In genomic region chr2:67625178-67625577, GRCh38 we compare ENCODE assay signal across 28 cellular contexts.
DNase-seq lines count a peak whose midpoint lies in the region; ATAC-seq and TF ChIP-seq lines count a peak whose summit lies in the region.
"Had no signal": no experiment of that assay in that cellular context is flagged by ENCODE, and none has a peak within 500 bp of the region (broad histone marks: within the 10 kb centered on the region; RNA-seq: fewer than 3 reads in every experiment).

No MANE protein-coding gene starts in this region.

- no peak overlapping the region for H4K8ac ChIP-seq in mesendoderm (ENCODE audit: low read depth, low read length)

- H3K79me1 ChIP-seq in mesendoderm (ENCODE audit: low read length), result no peaks in the 10 kb centered on the region

- H3K4me3 ChIP-seq in adipocyte (ENCODE audit: low read length) (peak overlapping the region; percentile 47), neural progenitor cell (no peak overlapping the region), transverse colon (no peak overlapping the region), mesendoderm (ENCODE audit: low read length) (no peak overlapping the region)
- H3K4me3 ChIP-seq: esophagus squamous epithelium, right lobe of liver, thoracic aorta had no signal

- no peak overlapping the region for H3K18ac ChIP-seq in mesendoderm (ENCODE audit: low read length)

- no peak overlapping the region for H2BK120ac ChIP-seq in mesendoderm (ENCODE audit: low read depth, low read length)

- H3K9ac ChIP-seq in adipocyte (ENCODE audit: low read length) (peak overlapping the region; percentile 22), neural progenitor cell (no peak overlapping the region), mesendoderm (ENCODE audit: low read length) (no peak overlapping the region)

- no peak overlapping the region for H2AK5ac ChIP-seq in mesendoderm (ENCODE audit: low read length)

- peaks cover 29% of the 10 kb centered on the region for H3K4me1 Mint-ChIP-seq in HFFc6 (ENCODE audit: low read depth)
- peaks cover 15% of the 10 kb centered on the region for H3K4me1 Mint-ChIP-seq in neural progenitor cell
- H3K4me1 Mint-ChIP-seq in CD14-positive monocyte, result peaks cover 6% of the 10 kb centered on the region
- H3K4me1 Mint-ChIP-seq in activated T-cell treated with anti-CD3 and anti-CD28 coated beads, Interleukin-2, amount 50 U/mL, for 4 hours (ENCODE audit: low read depth), result no peaks in the 10 kb centered on the region
- H3K4me1 Mint-ChIP-seq: activated B cell treated with CpG ODN at 0.5 μM for 24 hours had no signal

- DNase-seq in HFFc6 (no peak), adipocyte (ENCODE audit: low read depth) (peak; percentile 71), fibroblast of peridontal ligament (ENCODE audit: extremely low read depth) (peak; percentile 28), neural progenitor cell (ENCODE audit: low spot score) (no peak), transverse colon (no peak), CD14-positive monocyte (ENCODE audit: low spot score) (no peak), mesendoderm (no peak)
- no peak for DNase-seq in activated T-cell treated with anti-CD3 and anti-CD28 coated beads, Interleukin-2, amount 50 U/mL, for 4 hours
- DNase-seq: activated B cell treated with CpG ODN at 0.5 μM for 24 hours; activated CD4-positive, alpha-beta T cell treated with anti-CD3 and anti-CD28 coated beads, Interleukin-2, amount 50 U/mL, for 48 hours; activated CD8-positive, alpha-beta memory T cell treated with anti-CD3 and anti-CD28 coated beads, Interleukin-2, amount 50 U/mL, for 48 hours; aorta; central memory CD4-positive, alpha-beta T cell; DND-41; esophagus squamous epithelium; KG1; NCI-H1436; NCI-H2107; NCI-H446; NCI-H82; right lobe of liver; stimulated activated naive CD8-positive, alpha-beta T cell treated with anti-CD3 and anti-CD28 coated beads, Interleukin-15, Interleukin-2, amounts not matched to agents 100 U/mL and 50 U/mL, for 24 hours had no signal

- H3K27me3 Mint-ChIP-seq in HFFc6 (ENCODE audit: insufficient read depth) (no peaks in the 10 kb centered on the region), neural progenitor cell (ENCODE audit: insufficient read depth, low read depth) (no peaks in the 10 kb centered on the region), CD14-positive monocyte (ENCODE audit: low read depth in 3 of 3) (no peaks in the 10 kb centered on the region)
- H3K27me3 Mint-ChIP-seq in activated T-cell treated with anti-CD3 and anti-CD28 coated beads, Interleukin-2, amount 50 U/mL, for 4 hours (ENCODE audit: low read depth), result no peaks in the 10 kb centered on the region
- H3K27me3 Mint-ChIP-seq: activated B cell treated with CpG ODN at 0.5 μM for 24 hours; dendritic cell treated with granulocyte-macrophage colony-stimulating factor and Interleukin-4, amounts not matched to agents 40 ng/mL and 50 ng/mL, for 4 days had no signal

- H3K4me3 Mint-ChIP-seq in HFFc6 (peak overlapping the region; percentile 3; the same call in 1 of the 2 replicates), neural progenitor cell (no peak overlapping the region), CD14-positive monocyte (no peak overlapping the region)
- H3K4me3 Mint-ChIP-seq in activated T-cell treated with anti-CD3 and anti-CD28 coated beads, Interleukin-2, amount 50 U/mL, for 4 hours, result no peak overlapping the region
- H3K4me3 Mint-ChIP-seq: activated B cell treated with CpG ODN at 0.5 μM for 24 hours; dendritic cell treated with granulocyte-macrophage colony-stimulating factor and Interleukin-4, amounts not matched to agents 40 ng/mL and 50 ng/mL, for 4 days had no signal

- no peak overlapping the region for H2BK15ac ChIP-seq in mesendoderm (replicated peaks; ENCODE audit: low read depth)

- peaks cover 28% of the 10 kb centered on the region for H3K4me1 ChIP-seq in adipocyte (ENCODE audit: control insufficient read depth, insufficient read depth, low read length)
- H3K4me1 ChIP-seq in neural progenitor cell, result peaks cover 20% of the 10 kb centered on the region
- no peaks in the 10 kb centered on the region for H3K4me1 ChIP-seq in transverse colon
- no peaks in the 10 kb centered on the region for H3K4me1 ChIP-seq in mesendoderm (ENCODE audit: control insufficient read depth, low read depth, low read length)
- H3K4me1 ChIP-seq: esophagus squamous epithelium, right lobe of liver had no signal

- H3K27ac ChIP-seq in neural progenitor cell, result no peak overlapping the region
- H3K27ac ChIP-seq in transverse colon, result no peak overlapping the region
- no peak overlapping the region for H3K27ac ChIP-seq in mesendoderm (ENCODE audit: low read depth, low read length)
- H3K27ac ChIP-seq: C4-2B, neutrophil, right lobe of liver, thoracic aorta had no signal

- TF ChIP-seq CTCF in HFFc6 (IDR thresholded peaks at IDR 0.05) (no peak), neural progenitor cell (IDR thresholded peaks at IDR 0.05) (no peak), transverse colon (IDR thresholded peaks at IDR 0.05) (no peak), CD14-positive monocyte (IDR thresholded peaks at IDR 0.05) (no peak)

- peak overlapping the region; percentile 72 for H3K27ac Mint-ChIP-seq in HFFc6
- no peak overlapping the region for H3K27ac Mint-ChIP-seq in neural progenitor cell
- no peak overlapping the region for H3K27ac Mint-ChIP-seq in CD14-positive monocyte
- H3K27ac Mint-ChIP-seq: activated B cell treated with CpG ODN at 0.5 μM for 24 hours; activated naive CD4-positive, alpha-beta T cell treated with anti-CD3 and anti-CD28 coated beads, Interleukin-2, amount 50 U/mL, for 72 hours; dendritic cell treated with granulocyte-macrophage colony-stimulating factor and Interleukin-4, amounts not matched to agents 40 ng/mL and 50 ng/mL, for 4 days had no signal

- peak overlapping the region; percentile 8 for H3K4me2 ChIP-seq in neural progenitor cell
- H3K4me2 ChIP-seq in mesendoderm (ENCODE audit: low read length), result no peak overlapping the region

- H3K79me2 ChIP-seq in neural progenitor cell (ENCODE audit: low read depth) (no peaks in the 10 kb centered on the region), mesendoderm (ENCODE audit: control insufficient read depth, insufficient read depth, low read length) (no peaks in the 10 kb centered on the region)

- intact Hi-C loops in transverse colon (cut with DNase I; ENCODE audit: low total_unique reads) (no loop called here), CD14-positive monocyte (cut with micrococcal nuclease) (no loop called here)

- H3K23ac ChIP-seq in mesendoderm (ENCODE audit: low read length), result no peak overlapping the region

- H3K56ac ChIP-seq in mesendoderm (ENCODE audit: low read length), result no peak overlapping the region

- H3K36me3 Mint-ChIP-seq in HFFc6 (ENCODE audit: low read depth), result peaks cover 5% of the 10 kb centered on the region; the same call in 1 of the 2 replicates
- no peaks in the 10 kb centered on the region for H3K36me3 Mint-ChIP-seq in neural progenitor cell
- H3K36me3 Mint-ChIP-seq in CD14-positive monocyte, result no peaks in the 10 kb centered on the region
- H3K36me3 Mint-ChIP-seq in activated T-cell treated with anti-CD3 and anti-CD28 coated beads, Interleukin-2, amount 50 U/mL, for 4 hours (ENCODE audit: insufficient read depth), result no peaks in the 10 kb centered on the region
- H3K36me3 Mint-ChIP-seq: activated naive CD4-positive, alpha-beta T cell treated with anti-CD3 and anti-CD28 coated beads, Interleukin-2, amount 50 U/mL, for 72 hours had no signal

- H3K36me3 ChIP-seq in adipocyte (ENCODE audit: control insufficient read depth, insufficient read depth, low read length, severe bottlenecking) (no peaks in the 10 kb centered on the region), neural progenitor cell (no peaks in the 10 kb centered on the region), transverse colon (no peaks in the 10 kb centered on the region), mesendoderm (ENCODE audit: control insufficient read depth, insufficient read depth, low read length) (no peaks in the 10 kb centered on the region)
- H3K36me3 ChIP-seq: esophagus squamous epithelium, neutrophil, right lobe of liver, thoracic aorta had no signal

- H3K9me3 Mint-ChIP-seq in HFFc6, result no peaks in the 10 kb centered on the region
- H3K9me3 Mint-ChIP-seq in neural progenitor cell, result no peaks in the 10 kb centered on the region
- H3K9me3 Mint-ChIP-seq in CD14-positive monocyte, result peaks cover 0 to 4% (median 0%) of the 10 kb centered on the region in 7 donors
- no peaks in the 10 kb centered on the region for H3K9me3 Mint-ChIP-seq in activated T-cell treated with anti-CD3 and anti-CD28 coated beads, Interleukin-2, amount 50 U/mL, for 4 hours
- H3K9me3 Mint-ChIP-seq: dendritic cell treated with granulocyte-macrophage colony-stimulating factor and Interleukin-4, amounts not matched to agents 40 ng/mL and 50 ng/mL, for 4 days had no signal

- no peak for ATAC-seq in activated T-cell treated with anti-CD3 and anti-CD28 coated beads, Interleukin-2, amount 50 U/mL, for 4 hours
- ATAC-seq: activated naive CD4-positive, alpha-beta T cell treated with anti-CD3 and anti-CD28 coated beads, Interleukin-2, amount 50 U/mL, for 72 hours; HCT116; stimulated activated naive CD8-positive, alpha-beta T cell treated with anti-CD3 and anti-CD28 coated beads, Interleukin-15, Interleukin-2, amounts not matched to agents 100 U/mL and 50 U/mL, for 24 hours had no signal

- H3K9me3 ChIP-seq in adipocyte (ENCODE audit: control insufficient read depth, low read length) (no peaks in the 10 kb centered on the region), neural progenitor cell (ENCODE audit: low read depth) (no peaks in the 10 kb centered on the region), transverse colon (no peaks in the 10 kb centered on the region)
- H3K9me3 ChIP-seq: esophagus squamous epithelium, neutrophil, right lobe of liver, thoracic aorta had no signal

- no peaks in the 10 kb centered on the region for H4K20me1 ChIP-seq in neural progenitor cell (ENCODE audit: low read depth)

- no peaks in the 10 kb centered on the region for H3F3A ChIP-seq in neural progenitor cell (ENCODE audit: low read depth)

- no peak overlapping the region for H2AFZ ChIP-seq in neural progenitor cell (replicated peaks)

- H2BK5ac ChIP-seq in mesendoderm (ENCODE audit: low read length), result no peak overlapping the region

- H3K27me3 ChIP-seq in adipocyte (replicated peaks; ENCODE audit: control insufficient read depth, insufficient read depth, low read length) (no peaks in the 10 kb centered on the region), neural progenitor cell (no peaks in the 10 kb centered on the region), transverse colon (no peaks in the 10 kb centered on the region), mesendoderm (ENCODE audit: insufficient read depth, low read length, poor library complexity) (no peaks in the 10 kb centered on the region)
- H3K27me3 ChIP-seq: esophagus squamous epithelium, neutrophil, right lobe of liver had no signal

- no peak for TF ChIP-seq EP300 in transverse colon (IDR thresholded peaks at IDR 0.05; ENCODE audit: low read depth)

- no peak for TF ChIP-seq POLR2A in transverse colon (IDR thresholded peaks at IDR 0.05)

- no peak overlapping the region for H3K4ac ChIP-seq in mesendoderm (ENCODE audit: low read depth, low read length)

- no peak overlapping the region for H4K5ac ChIP-seq in mesendoderm (ENCODE audit: low read length)

- in situ Hi-C loops in transverse colon (cut with MboI; ENCODE audit: low pct_ligation_motif_present in 1 of 4, low pct_unique_long_range_greater_than_20kb in 1 of 4, low sequenced_read_pairs in 3 of 4), result no loop called here

Comparison
In these comparisons a context has a peak if more than half of its experiments do, and no peak if none do; other contexts are left out.
1. DNase-seq: peak in adipocyte (single experiment) and fibroblast of peridontal ligament (single experiment); none in HFFc6 (single experiment), neural progenitor cell (single experiment), transverse colon (single experiment), CD14-positive monocyte (single experiment), mesendoderm (single experiment) and activated T-cell treated with anti-CD3 and anti-CD28 coated beads, Interleukin-2, amount 50 U/mL, for 4 hours (single experiment).